ENCODE assay signal across 10 cellular contexts in genomic region chrX:153851981-153852380, GRCh38. TPM values are rescaled to one million over a fixed set of nuclear protein-coding genes. Genes with fewer than 3 reads are reported as not detected.
"Had no signal": no experiment of that assay in that cellular context is flagged by ENCODE, and none has a peak within 500 bp of the region (broad histone marks: within the 10 kb centered on the region; RNA-seq: fewer than 3 reads in every experiment).

No MANE protein-coding gene starts in this region.

- H3K36me3 Mint-ChIP-seq: IgD-negative memory B cell had no signal

- H3K36me3 ChIP-seq: HAP-1 had no signal

- DNase-seq: GM23248, GOT3, H7, KG1 had no signal

- H3K9ac ChIP-seq: GM23248 had no signal

- H2AFZ ChIP-seq: GM23248 had no signal

- H3K27ac ChIP-seq: GM23248, HL-60 had no signal

- H3K9me3 Mint-ChIP-seq: IgD-negative memory B cell had no signal

- FAIRE-seq: HepG2 had no signal

- ATAC-seq: HCT116, HepG2 had no signal

- H3K4me3 Mint-ChIP-seq: IgD-negative memory B cell had no signal

- H3K4me1 ChIP-seq: HAP-1 had no signal

- H3K4me3 ChIP-seq: GM23248, HAP-1 had no signal

- H3K9me3 ChIP-seq: HAP-1 had no signal

- H3K4me1 Mint-ChIP-seq: IgD-negative memory B cell had no signal

RNA-seq across cellular contexts. Expression of gene PDZD4, which starts 21.6 kb away (rescaled TPM):
- total RNA-seq: GM23248, HepG2 had no signal
- polyA plus RNA-seq: GM23248, HepG2 had no signal

RNA-seq across cellular contexts. Expression of gene AVPR2, which starts 52.5 kb away (rescaled TPM):
- total RNA-seq: GM23248, H7, HepG2, HT1080 had no signal
- polyA plus RNA-seq: GM23248, HepG2, IgD-negative memory B cell had no signal
